Comparison of ENCODE assay signal across 19 cellular contexts in genomic region chr4:139635966-139636365, GRCh38. TPM values are rescaled to one million over a fixed set of nuclear protein-coding genes. Genes with fewer than 3 reads are reported as not detected.
A peak's percentile ranks its signal among the peaks of the same experiment; 100 is the strongest.
DNase-seq lines count a peak whose midpoint lies in the region; ATAC-seq, FAIRE-seq and TF ChIP-seq lines count a peak whose summit lies in the region.
"Had no signal": no experiment of that assay in that cellular context is flagged by ENCODE, and none has a peak within 500 bp of the region (broad histone marks: within the 10 kb centered on the region; RNA-seq: fewer than 3 reads in every experiment).

No MANE protein-coding gene starts in this region.

- no peaks in the 10 kb centered on the region for H3K27me3 ChIP-seq in bronchial epithelial cell (ENCODE audit: control insufficient read depth, insufficient read depth, low read length)

- no peak overlapping the region for H3K4me3 ChIP-seq in bronchial epithelial cell (ENCODE audit: low read depth, low read length)
- H3K4me3 ChIP-seq: GM12878, GM23338 had no signal

- DNase-seq in NCI-H526 (lab: John Stamatoyannopoulos, UW) (peak; percentile 11 to 36), NCI-H526 treated with DMSO at 0.1 percent for 48 hours (lab: John Stamatoyannopoulos, UW) (no peak), M059J (ENCODE audit: low read depth) (peak; percentile 62), bronchial epithelial cell (ENCODE audit: low read depth) (peak; percentile 45)
- DNase-seq in activated CD8-positive, alpha-beta memory T cell treated with anti-CD3 and anti-CD28 coated beads, Interleukin-2, amount 10 ng/mL, durations not matched to agents 7 days and 5 days: no peak
- no peak for DNase-seq in activated naive CD4-positive, alpha-beta T cell (lab: John Stamatoyannopoulos, UW)
- DNase-seq: 8988T; C1 segment of cervical spinal cord; Calu3; CD4-positive, alpha-beta memory T cell; COR-L47; DMS53; DMS79 treated with DMSO at 0.1 percent for 48 hours; GDM1; H9 had no signal

- CTCF ChIA-PET in activated CD8-positive, alpha-beta memory T cell treated with anti-CD3 and anti-CD28 coated beads, Interleukin-2, amount 10 ng/mL, durations not matched to agents 7 days and 5 days (lab: Charles Lee): no interaction called here

- no peak for ATAC-seq in activated CD8-positive, alpha-beta memory T cell treated with anti-CD3 and anti-CD28 coated beads, Interleukin-2, amount 10 ng/mL, durations not matched to agents 7 days and 5 days
- no peak for ATAC-seq in GM18867 (IDR thresholded peaks at IDR 0.05; ENCODE audit: unreplicated experiment)
- ATAC-seq: GM12878, GM23338, HCT116 had no signal

- no peaks in the 10 kb centered on the region for H3K36me3 Mint-ChIP-seq in activated CD8-positive, alpha-beta memory T cell treated with anti-CD3 and anti-CD28 coated beads, Interleukin-2, amount 10 ng/mL, durations not matched to agents 7 days and 5 days
- H3K36me3 Mint-ChIP-seq: CD4-positive, alpha-beta memory T cell had no signal

- no peak overlapping the region for H3K27ac Mint-ChIP-seq in activated CD8-positive, alpha-beta memory T cell treated with anti-CD3 and anti-CD28 coated beads, Interleukin-2, amount 10 ng/mL, durations not matched to agents 7 days and 5 days
- H3K27ac Mint-ChIP-seq: CD4-positive, alpha-beta memory T cell; GM23338; H9 had no signal

- no peak for TF ChIP-seq CTCF in bronchial epithelial cell (IDR thresholded peaks at IDR 0.05; ENCODE audit: insufficient read depth, low read length, severe bottlenecking)

- no peaks in the 10 kb centered on the region for H3K4me1 Mint-ChIP-seq in activated CD8-positive, alpha-beta memory T cell treated with anti-CD3 and anti-CD28 coated beads, Interleukin-2, amount 10 ng/mL, durations not matched to agents 7 days and 5 days
- H3K4me1 Mint-ChIP-seq: CD4-positive, alpha-beta memory T cell had no signal

- peaks cover 53% of the 10 kb centered on the region for H3K27me3 Mint-ChIP-seq in activated CD8-positive, alpha-beta memory T cell treated with anti-CD3 and anti-CD28 coated beads, Interleukin-2, amount 10 ng/mL, durations not matched to agents 7 days and 5 days

- H3K9me3 Mint-ChIP-seq in activated CD8-positive, alpha-beta memory T cell treated with anti-CD3 and anti-CD28 coated beads, Interleukin-2, amount 10 ng/mL, durations not matched to agents 7 days and 5 days (ENCODE audit: low read depth): peaks cover 5% of the 10 kb centered on the region

- no peak overlapping the region for H3K4me3 Mint-ChIP-seq in activated CD8-positive, alpha-beta memory T cell treated with anti-CD3 and anti-CD28 coated beads, Interleukin-2, amount 10 ng/mL, durations not matched to agents 7 days and 5 days
- H3K4me3 Mint-ChIP-seq: CD4-positive, alpha-beta memory T cell; GM23338; H9 had no signal

- FAIRE-seq in bronchial epithelial cell (lab: Jason Lieb, UNC): no peak
- FAIRE-seq: GM12878 had no signal

- H3K36me3 ChIP-seq in bronchial epithelial cell (ENCODE audit: control insufficient read depth, insufficient read depth, low read length): no peaks in the 10 kb centered on the region

RNA-seq across cellular contexts. Expression of gene MGST2, which starts 29.7 kb away (rescaled TPM):
- total RNA-seq in M059J (2014; rRNA removed; shearing (Covaris generic)): 19.3 and 24.5 TPM in 2 replicates
- 28.7 and 30.5 TPM in 2 replicates for total RNA-seq in bronchial epithelial cell
- total RNA-seq in activated CD8-positive, alpha-beta memory T cell treated with anti-CD3 and anti-CD28 coated beads, Interleukin-2, amount 10 ng/mL, durations not matched to agents 7 days and 5 days: 10 to 100 TPM; 10.2 to 21.1 TPM

Comparison
In these comparisons a context has a peak if more than half of its experiments do, and no peak if none do; other contexts are left out.
1. DNase-seq: peak in NCI-H526 (2 of 2), M059J (single experiment) and bronchial epithelial cell (single experiment); none in NCI-H526 treated with DMSO at 0.1 percent for 48 hours (single experiment), activated CD8-positive, alpha-beta memory T cell treated with anti-CD3 and anti-CD28 coated beads, Interleukin-2, amount 10 ng/mL, durations not matched to agents 7 days and 5 days (single experiment) and activated naive CD4-positive, alpha-beta T cell (0 of 4).